Comparison of ENCODE assay signal across 11 cellular contexts in genomic region chr21:14418920-14419319, GRCh38.
"Had no signal": no experiment of that assay in that cellular context is flagged by ENCODE, and none has a peak within 500 bp of the region (broad histone marks: within the 10 kb centered on the region; RNA-seq: fewer than 3 reads in every experiment).

No MANE protein-coding gene starts in this region.

- H3K9me3 ChIP-seq: HAP-1 had no signal

- H3K4me3 ChIP-seq: GM23248, GM23338, HAP-1 had no signal

- DNase-seq: GM23248, GOT3, H7, H9, HCEC 1CT, HFFc6 had no signal

- H2AFZ ChIP-seq: GM23248, GM23338 had no signal

- FAIRE-seq: H1, H54 had no signal

- H3K4me2 ChIP-seq: GM23338 had no signal

- H3K27ac ChIP-seq: GM23248 had no signal

- H3K4me1 ChIP-seq: HAP-1 had no signal

- H3K9ac ChIP-seq: GM23248 had no signal

- H3K36me3 ChIP-seq: HAP-1 had no signal

- ATAC-seq: GM23338, HCT116 had no signal
